In genomic region chr9:137188490-137189296, GRCh38 we compare ENCODE assay signal across 8 cellular contexts. TPM values are rescaled to one million over a fixed set of nuclear protein-coding genes. Genes with fewer than 3 reads are reported as not detected.
DNase-seq lines count a peak whose midpoint lies in the region; ATAC-seq and TF ChIP-seq lines count a peak whose summit lies in the region.

Gene ANAPC2 (minus strand): TSS chr9:137188560. CDS start chr9:137188532, 28 bp downstream.
Gene SSNA1 (plus strand): TSS chr9:137188676. CDS start chr9:137188727, 51 bp downstream.

- peak within 1 kb of the TSS; percentile 98 for H4K8ac ChIP-seq in neuronal stem cell (ENCODE audit: low read depth, low read length)

- H3K4me3 ChIP-seq in neuronal stem cell (ENCODE audit: low read length in 2 of 2), result peak within 1 kb of the TSS; percentile 99 to 100

- H2BK5ac ChIP-seq in neuronal stem cell (ENCODE audit: low read length), result peak within 1 kb of the TSS; percentile 78

- H2BK12ac ChIP-seq in neuronal stem cell (ENCODE audit: low read length), result no peak within 1 kb of the TSS

- H4K91ac ChIP-seq in neuronal stem cell (ENCODE audit: low read depth, low read length, poor library complexity), result no peak within 1 kb of the TSS

- H3K27me3 ChIP-seq in foreskin keratinocyte (no peaks in the 10 kb centered on the region), neuronal stem cell (ENCODE audit: control insufficient read depth in 3 of 3, insufficient read depth in 3 of 3, low read depth in 1 of 3, low read length in 3 of 3) (peaks cover 0 to 2% (median 0%) of the 10 kb centered on the region in 3 experiments)

- peak within 1 kb of the TSS; percentile 92 for H3K18ac ChIP-seq in neuronal stem cell (ENCODE audit: low read length)

- no peak within 1 kb of the TSS for H2BK15ac ChIP-seq in neuronal stem cell (ENCODE audit: low read length)

- H3K36me3 ChIP-seq in ES-I3 (ENCODE audit: insufficient read depth, low read length) (no peaks in the 10 kb centered on the region), neuronal stem cell (replicated peaks in 1 of 2; ENCODE audit: control insufficient read depth in 2 of 2, insufficient read depth in 2 of 2, low read length in 2 of 2) (peaks cover 18 to 61% of the 10 kb centered on the region in 2 donors)

- H3K4me2 ChIP-seq in neuronal stem cell (ENCODE audit: insufficient read depth, low read length, poor library complexity, severe bottlenecking), result peak within 1 kb of the TSS; percentile 94

- peaks cover 6% of the 10 kb centered on the region; the same call in 1 of the 2 replicates for H3K4me1 ChIP-seq in ES-I3 (ENCODE audit: insufficient read depth, low read length)
- H3K4me1 ChIP-seq in foreskin keratinocyte, result no peaks in the 10 kb centered on the region
- peaks cover 12 to 17% of the 10 kb centered on the region in 2 donors for H3K4me1 ChIP-seq in neuronal stem cell (ENCODE audit: control insufficient read depth in 2 of 2, insufficient read depth in 1 of 2, low read depth in 1 of 2, low read length in 2 of 2)

- peak within 1 kb of the TSS; percentile 95 for H3K23ac ChIP-seq in neuronal stem cell (ENCODE audit: low read depth, low read length, poor library complexity)

- peak; percentile 71 for ATAC-seq in foreskin keratinocyte

- peak; percentile 87 for DNase-seq in H4 (ENCODE audit: low spot score)
- DNase-seq in LoVo (ENCODE audit: low spot score), result peak; percentile 92
- DNase-seq in SIG-M5 (lab: John Stamatoyannopoulos, UW), result peak; percentile 2
- DNase-seq in activated gamma-delta T cell treated with Interleukin-2 at 50 U/mL for 16 hours, result peak; percentile 90
- DNase-seq in foreskin keratinocyte, result peak; percentile 63 to 84
- peak; percentile 93 for DNase-seq in neuronal stem cell (ENCODE audit: low spot score)

- H2BK120ac ChIP-seq in neuronal stem cell (ENCODE audit: low read depth, low read length), result no peak within 1 kb of the TSS

- WGBS in neuronal stem cell (ENCODE audit: extremely low coverage in 2 of 2, insufficient read length in 2 of 2, insufficient replicate concordance in 1 of 2), 2 donors, result no CpG with 5 or more reads among the region's 98 CpGs

- H3K9ac ChIP-seq in ES-I3 (ENCODE audit: low read depth, low read length) (peak within 1 kb of the TSS; percentile 78), neuronal stem cell (ENCODE audit: low read depth, low read length, poor library complexity) (peak within 1 kb of the TSS; percentile 95)

- H3K27ac ChIP-seq in foreskin keratinocyte (peak within 1 kb of the TSS; percentile 63), neuronal stem cell (replicated peaks; ENCODE audit: low read length) (no peak within 1 kb of the TSS)

- TF ChIP-seq CTCF in foreskin keratinocyte (conservative IDR thresholded peaks at IDR 0.05), result peak; percentile 59
- TF ChIP-seq CTCF in subcutaneous adipose tissue (IDR thresholded peaks at IDR 0.05; ENCODE audit: low read depth), result no peak

- H3K9me3 ChIP-seq in ES-I3 (ENCODE audit: control insufficient read depth, insufficient read depth, low read length), result no peaks in the 10 kb centered on the region
- H3K9me3 ChIP-seq in neuronal stem cell (replicated peaks in 1 of 2; ENCODE audit: control insufficient read depth in 2 of 2, insufficient read depth in 1 of 2, low read depth in 1 of 2, low read length in 2 of 2), result peaks cover 0 to 1% of the 10 kb centered on the region in 2 donors

- peaks cover 32% of the 10 kb centered on the region for H3K79me1 ChIP-seq in neuronal stem cell (ENCODE audit: low read depth, low read length)

- peak within 1 kb of the TSS; percentile 93 for H2AK5ac ChIP-seq in neuronal stem cell (ENCODE audit: low read depth, low read length)

- H3K4ac ChIP-seq in neuronal stem cell (ENCODE audit: low read length), result peak within 1 kb of the TSS; percentile 78

- peak within 1 kb of the TSS; percentile 82 for H3K14ac ChIP-seq in neuronal stem cell (ENCODE audit: low read length)

- H2AFZ ChIP-seq in neuronal stem cell (ENCODE audit: low read length), result peak within 1 kb of the TSS; percentile 95

RNA-seq across cellular contexts. Expression of gene ANAPC2, which starts in this region (rescaled TPM):
- 8.2 and 13.4 TPM in 2 replicates for total RNA-seq in H4 (2014; rRNA removed; shearing (Covaris generic))
- 20.8 TPM in 2 replicates for total RNA-seq in foreskin keratinocyte
- polyA plus RNA-seq in foreskin keratinocyte, result 16.4 and 17.2 TPM in 2 replicates
- polyA plus RNA-seq in neuronal stem cell (2013, experiment 1 of 2), result 16.9 TPM
- polyA plus RNA-seq in neuronal stem cell (2013, experiment 2 of 2), result 16.3 TPM
- total RNA-seq in subcutaneous adipose tissue, result 10 to 100 TPM; 11.6 to 53.1 (median 22.6) TPM

RNA-seq across cellular contexts. Expression of gene SSNA1, which starts in this region (rescaled TPM):
- 71.6 and 91.9 TPM in 2 replicates for total RNA-seq in H4 (2014; rRNA removed; shearing (Covaris generic))
- total RNA-seq in foreskin keratinocyte (98.8 and 102 TPM in 2 replicates), subcutaneous adipose tissue (10 to 100 TPM; 26.7 to 69.3 (median 55.8) TPM)
- polyA plus RNA-seq in foreskin keratinocyte, result 174 and 179 TPM in 2 replicates
- 55.4 TPM for polyA plus RNA-seq in neuronal stem cell (2013, experiment 1 of 2)
- 54.1 TPM for polyA plus RNA-seq in neuronal stem cell (2013, experiment 2 of 2)

Comparison
In these comparisons a context has a peak if more than half of its experiments do, and no peak if none do; other contexts are left out.
1. DNase-seq: peak in every context shown above with its lines; median percentile 93 in neuronal stem cell; 92 in LoVo; 90 in activated gamma-delta T cell treated with Interleukin-2 at 50 U/mL for 16 hours; 87 in H4; 74 in foreskin keratinocyte; 2 in SIG-M5.